ENCODE assay signal across 24 cellular contexts in genomic region chr7:12796397-12797136, GRCh38.
"Had no signal": no experiment of that assay in that cellular context is flagged by ENCODE, and none has a peak within 500 bp of the region (broad histone marks: within the 10 kb centered on the region; RNA-seq: fewer than 3 reads in every experiment).

No MANE protein-coding gene starts in this region.

- H3K4me1 Mint-ChIP-seq: activated B cell treated with CpG ODN at 0.5 μM for 24 hours; activated CD4-positive, alpha-beta T cell treated with anti-CD3 and anti-CD28 coated beads, Interleukin-2, amount 10 ng/mL, durations not matched to agents 24 days and 14 days; memory B cell; naive B cell; neural crest cell had no signal

- H3K9me3 ChIP-seq: mucosa of descending colon, prostate gland, tibial nerve had no signal

- H3K4me3 Mint-ChIP-seq: activated B cell treated with CpG ODN at 0.5 μM for 24 hours; activated CD4-positive, alpha-beta T cell treated with anti-CD3 and anti-CD28 coated beads, Interleukin-2, amount 10 ng/mL, durations not matched to agents 24 days and 14 days; activated CD8-positive, alpha-beta T cell treated with anti-CD3 and anti-CD28 coated beads, Interleukin-2, amount 10 ng/mL, durations not matched to agents 7 days and 5 days; activated naive CD4-positive, alpha-beta T cell treated with anti-CD3 and anti-CD28 coated beads for 36 hours; activated naive CD8-positive, alpha-beta T cell treated with anti-CD3 and anti-CD28 coated beads, Interleukin-2, amount 10 ng/mL, durations not matched to agents 7 days and 5 days; activated T-cell treated with anti-CD3 and anti-CD28 coated beads, Interleukin-2, amount 50 U/mL, for 24 hours; memory B cell; naive B cell; neural crest cell; stimulated activated naive CD8-positive, alpha-beta T cell treated with anti-CD3 and anti-CD28 coated beads, Interleukin-15, Interleukin-2, amounts not matched to agents 100 ng/mL and 50 ng/mL, for 24 hours had no signal

- ATAC-seq: activated CD8-positive, alpha-beta T cell treated with anti-CD3 and anti-CD28 coated beads, Interleukin-2, amount 10 ng/mL, durations not matched to agents 7 days and 5 days; mucosa of descending colon had no signal

- H3K36me3 Mint-ChIP-seq: activated naive CD8-positive, alpha-beta T cell treated with anti-CD3 and anti-CD28 coated beads, Interleukin-2, amount 10 ng/mL, durations not matched to agents 7 days and 5 days; memory B cell; naive B cell had no signal

- H3K27ac Mint-ChIP-seq: activated B cell treated with CpG ODN at 0.5 μM for 24 hours; activated CD4-positive, alpha-beta T cell treated with anti-CD3 and anti-CD28 coated beads, Interleukin-2, amount 10 ng/mL, durations not matched to agents 24 days and 14 days; activated naive CD4-positive, alpha-beta T cell treated with anti-CD3 and anti-CD28 coated beads for 36 hours; activated naive CD8-positive, alpha-beta T cell treated with anti-CD3 and anti-CD28 coated beads, Interleukin-2, amount 10 ng/mL, durations not matched to agents 7 days and 5 days; memory B cell; naive B cell; stimulated activated naive CD8-positive, alpha-beta T cell treated with anti-CD3 and anti-CD28 coated beads, Interleukin-15, Interleukin-2, amounts not matched to agents 100 ng/mL and 50 ng/mL, for 24 hours had no signal

- H3K36me3 ChIP-seq: heart left ventricle, prostate gland, spleen, tibial nerve had no signal

- H3K27me3 ChIP-seq: heart left ventricle, spleen, tibial nerve had no signal

- H3K27me3 Mint-ChIP-seq: activated B cell treated with CpG ODN at 0.5 μM for 24 hours; activated T-cell treated with anti-CD3 and anti-CD28 coated beads, Interleukin-2, amount 50 U/mL, for 24 hours; memory B cell; naive B cell; stimulated activated naive CD8-positive, alpha-beta T cell treated with anti-CD3 and anti-CD28 coated beads, Interleukin-15, Interleukin-2, amounts not matched to agents 100 ng/mL and 50 ng/mL, for 24 hours had no signal

- H3K27ac ChIP-seq: epithelial cell of prostate, heart left ventricle, prostate gland, spleen, tibial nerve had no signal

- H3K4me1 ChIP-seq: prostate gland, spleen had no signal

- H3K4me3 ChIP-seq: heart left ventricle, mucosa of descending colon, prostate gland, spleen, tibial nerve had no signal

- FAIRE-seq: bronchial epithelial cell, islet of Langerhans had no signal

- DNase-seq: activated B cell treated with CpG ODN at 0.5 μM for 24 hours; activated CD4-positive, alpha-beta T cell treated with anti-CD3 and anti-CD28 coated beads, Interleukin-2, amount 10 ng/mL, durations not matched to agents 24 days and 14 days; activated CD8-positive, alpha-beta T cell treated with anti-CD3 and anti-CD28 coated beads, Interleukin-2, amount 10 ng/mL, durations not matched to agents 7 days and 5 days; activated effector memory CD4-positive, alpha-beta T cell treated with Interleukin-2 at 50 U/mL for 16 hours; activated naive CD4-positive, alpha-beta T cell treated with anti-CD3 and anti-CD28 coated beads for 36 hours; activated naive CD8-positive, alpha-beta T cell treated with anti-CD3 and anti-CD28 coated beads, Interleukin-2, amount 10 ng/mL, durations not matched to agents 7 days and 5 days; activated T-cell treated with anti-CD3 and anti-CD28 coated beads, Interleukin-2, amount 50 U/mL, for 24 hours; amniotic stem cell; cortex of kidney; heart left ventricle; left cardiac atrium; mucosa of descending colon; naive B cell; spleen; stimulated activated CD4-positive, alpha-beta T cell treated with anti-CD3 and anti-CD28 coated beads, Interleukin-4, amount 100 ng/mL, for 24 hours; T1000 had no signal

- H3K9me3 Mint-ChIP-seq: activated B cell treated with CpG ODN at 0.5 μM for 24 hours; activated CD4-positive, alpha-beta T cell treated with anti-CD3 and anti-CD28 coated beads, Interleukin-2, amount 10 ng/mL, durations not matched to agents 24 days and 14 days; activated naive CD4-positive, alpha-beta T cell treated with anti-CD3 and anti-CD28 coated beads for 36 hours; activated naive CD8-positive, alpha-beta T cell treated with anti-CD3 and anti-CD28 coated beads, Interleukin-2, amount 10 ng/mL, durations not matched to agents 7 days and 5 days; activated T-cell treated with anti-CD3 and anti-CD28 coated beads, Interleukin-2, amount 50 U/mL, for 24 hours; neural crest cell; stimulated activated naive CD8-positive, alpha-beta T cell treated with anti-CD3 and anti-CD28 coated beads, Interleukin-15, Interleukin-2, amounts not matched to agents 100 ng/mL and 50 ng/mL, for 24 hours had no signal
